In the genomic region with DNA sequence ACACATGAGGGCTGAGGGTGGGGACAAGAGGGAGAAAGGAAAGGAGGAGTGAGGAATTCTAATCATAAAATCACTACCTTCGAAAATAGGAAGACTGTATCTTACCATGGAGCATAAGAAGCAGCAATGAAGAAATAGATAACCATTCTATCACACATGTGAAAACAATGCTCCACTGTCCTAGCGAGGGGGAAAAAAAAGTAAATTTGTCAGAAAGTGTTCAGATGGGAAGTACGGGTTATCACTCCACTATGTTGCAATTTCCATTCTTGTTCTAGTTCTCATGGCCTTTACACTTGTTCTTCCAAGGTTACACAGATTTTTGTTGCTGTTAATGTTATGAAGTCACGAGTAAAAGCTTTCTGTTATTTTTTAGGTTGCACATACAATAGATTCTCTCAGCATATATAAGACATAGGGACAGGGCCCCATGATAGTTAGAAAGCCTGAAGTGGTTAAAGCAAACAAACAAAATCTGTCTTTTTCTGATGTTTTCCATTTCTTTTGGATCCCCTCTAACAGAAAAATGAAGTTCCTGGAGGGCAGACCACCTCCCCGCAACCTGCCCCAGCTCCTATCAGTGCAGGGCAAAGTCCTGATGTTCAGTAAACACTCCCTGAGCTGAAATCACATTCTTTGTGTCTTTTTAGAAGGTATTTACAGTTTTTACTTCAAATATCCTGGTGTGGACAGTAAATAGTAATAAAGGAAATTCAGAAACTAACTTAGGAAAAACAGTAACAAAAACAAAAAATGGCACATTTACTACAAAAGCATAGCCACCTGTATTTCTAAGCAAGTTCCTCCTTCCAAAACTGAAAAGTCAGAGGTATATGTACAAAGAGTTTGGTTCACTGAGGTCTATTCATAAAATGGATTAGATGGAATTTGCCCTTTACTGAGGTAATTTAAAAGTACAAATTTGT, we compare ENCODE assay signal across 1 cellular context.
TF ChIP-seq lines count a peak whose summit lies in the region.

No MANE protein-coding gene starts in this region.

TF ChIP-seq in HepG2, 621 proteins besides CTCF, POLR2A, EP300 and RAD21 (continued from another document and continues in another):
- TF ChIP-seq, protein P1, sequence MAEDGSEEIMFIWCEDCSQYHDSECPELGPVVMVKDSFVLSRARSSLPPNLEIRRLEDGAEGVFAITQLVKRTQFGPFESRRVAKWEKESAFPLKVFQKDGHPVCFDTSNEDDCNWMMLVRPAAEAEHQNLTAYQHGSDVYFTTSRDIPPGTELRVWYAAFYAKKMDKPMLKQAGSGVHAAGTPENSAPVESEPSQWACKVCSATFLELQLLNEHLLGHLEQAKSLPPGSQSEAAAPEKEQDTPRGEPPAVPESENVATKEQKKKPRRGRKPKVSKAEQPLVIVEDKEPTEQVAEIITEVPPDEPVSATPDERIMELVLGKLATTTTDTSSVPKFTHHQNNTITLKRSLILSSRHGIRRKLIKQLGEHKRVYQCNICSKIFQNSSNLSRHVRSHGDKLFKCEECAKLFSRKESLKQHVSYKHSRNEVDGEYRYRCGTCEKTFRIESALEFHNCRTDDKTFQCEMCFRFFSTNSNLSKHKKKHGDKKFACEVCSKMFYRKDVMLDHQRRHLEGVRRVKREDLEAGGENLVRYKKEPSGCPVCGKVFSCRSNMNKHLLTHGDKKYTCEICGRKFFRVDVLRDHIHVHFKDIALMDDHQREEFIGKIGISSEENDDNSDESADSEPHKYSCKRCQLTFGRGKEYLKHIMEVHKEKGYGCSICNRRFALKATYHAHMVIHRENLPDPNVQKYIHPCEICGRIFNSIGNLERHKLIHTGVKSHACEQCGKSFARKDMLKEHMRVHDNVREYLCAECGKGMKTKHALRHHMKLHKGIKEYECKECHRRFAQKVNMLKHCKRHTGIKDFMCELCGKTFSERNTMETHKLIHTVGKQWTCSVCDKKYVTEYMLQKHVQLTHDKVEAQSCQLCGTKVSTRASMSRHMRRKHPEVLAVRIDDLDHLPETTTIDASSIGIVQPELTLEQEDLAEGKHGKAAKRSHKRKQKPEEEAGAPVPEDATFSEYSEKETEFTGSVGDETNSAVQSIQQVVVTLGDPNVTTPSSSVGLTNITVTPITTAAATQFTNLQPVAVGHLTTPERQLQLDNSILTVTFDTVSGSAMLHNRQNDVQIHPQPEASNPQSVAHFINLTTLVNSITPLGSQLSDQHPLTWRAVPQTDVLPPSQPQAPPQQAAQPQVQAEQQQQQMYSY (CRISPR knock-in tag; IDR thresholded peaks at IDR 0.05) = peak; percentile 60; the same call in 1 of the 2 replicates
- 0 out of 2 replicates have a peak, but pooled peaks have one; percentile 37 for TF ChIP-seq SIX1 (CRISPR knock-in tag; IDR thresholded peaks at IDR 0.05; ENCODE audit: borderline replicate concordance)
- TF ChIP-seq ZNF629 (CRISPR knock-in tag; conservative IDR thresholded peaks at IDR 0.05) = 0 out of 2 replicates have a peak, but pooled peaks have one; percentile 10
- 0 out of 2 replicates have a peak, but pooled peaks have one; percentile 15 for TF ChIP-seq ZNF816 (CRISPR knock-in tag; IDR thresholded peaks at IDR 0.05; ENCODE audit: borderline replicate concordance)
- TF ChIP-seq, protein P2, sequence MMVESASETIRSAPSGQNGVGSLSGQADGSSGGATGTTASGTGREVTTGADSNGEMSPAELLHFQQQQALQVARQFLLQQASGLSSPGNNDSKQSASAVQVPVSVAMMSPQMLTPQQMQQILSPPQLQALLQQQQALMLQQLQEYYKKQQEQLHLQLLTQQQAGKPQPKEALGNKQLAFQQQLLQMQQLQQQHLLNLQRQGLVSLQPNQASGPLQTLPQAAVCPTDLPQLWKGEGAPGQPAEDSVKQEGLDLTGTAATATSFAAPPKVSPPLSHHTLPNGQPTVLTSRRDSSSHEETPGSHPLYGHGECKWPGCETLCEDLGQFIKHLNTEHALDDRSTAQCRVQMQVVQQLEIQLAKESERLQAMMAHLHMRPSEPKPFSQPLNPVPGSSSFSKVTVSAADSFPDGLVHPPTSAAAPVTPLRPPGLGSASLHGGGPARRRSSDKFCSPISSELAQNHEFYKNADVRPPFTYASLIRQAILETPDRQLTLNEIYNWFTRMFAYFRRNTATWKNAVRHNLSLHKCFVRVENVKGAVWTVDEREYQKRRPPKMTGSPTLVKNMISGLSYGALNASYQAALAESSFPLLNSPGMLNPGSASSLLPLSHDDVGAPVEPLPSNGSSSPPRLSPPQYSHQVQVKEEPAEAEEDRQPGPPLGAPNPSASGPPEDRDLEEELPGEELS (CRISPR knock-in tag; IDR thresholded peaks at IDR 0.05) = peak; percentile 97
- peak; percentile 88 for TF ChIP-seq HNRNPK (IDR thresholded peaks at IDR 0.05; ENCODE audit: low read depth, low read length, poor library complexity, severe bottlenecking)
- TF ChIP-seq IRF2 (CRISPR knock-in tag; IDR thresholded peaks at IDR 0.05) = peak; percentile 70
- TF ChIP-seq WIZ (CRISPR knock-in tag; IDR thresholded peaks at IDR 0.05) = no peak
- TF ChIP-seq NFIC (IDR thresholded peaks at IDR 0.05; ENCODE audit: low read length) = peak; percentile 98
- TF ChIP-seq STAG1 (CRISPR knock-in tag; IDR thresholded peaks at IDR 0.05) = 0 out of 2 replicates have a peak, but pooled peaks have one; percentile 19
- no peak for TF ChIP-seq ZKSCAN1 (IDR thresholded peaks at IDR 0.05; ENCODE audit: low read length)
- TF ChIP-seq SMARCC2 (IDR thresholded peaks at IDR 0.05) = peak; percentile 74
- no peak for TF ChIP-seq PCBP1 (IDR thresholded peaks at IDR 0.05; ENCODE audit: borderline replicate concordance, low read depth, low read length)
- TF ChIP-seq ZFP36L1 (CRISPR knock-in tag; IDR thresholded peaks at IDR 0.05) = no peak
- no peak for TF ChIP-seq DNMT1 (CRISPR knock-in tag; IDR thresholded peaks at IDR 0.05)
- TF ChIP-seq ZNF317 (CRISPR knock-in tag; IDR thresholded peaks at IDR 0.05) = peak; percentile 74
- TF ChIP-seq NRL (CRISPR knock-in tag; IDR thresholded peaks at IDR 0.05; ENCODE audit: borderline replicate concordance) = no peak
- peak; percentile 76 for TF ChIP-seq MED8 (CRISPR knock-in tag; IDR thresholded peaks at IDR 0.05; ENCODE audit: insufficient replicate concordance)
- TF ChIP-seq NCOA1 (CRISPR knock-in tag; IDR thresholded peaks at IDR 0.05) = peak; percentile 70; the same call in 1 of the 2 replicates
- TF ChIP-seq, protein P3, sequence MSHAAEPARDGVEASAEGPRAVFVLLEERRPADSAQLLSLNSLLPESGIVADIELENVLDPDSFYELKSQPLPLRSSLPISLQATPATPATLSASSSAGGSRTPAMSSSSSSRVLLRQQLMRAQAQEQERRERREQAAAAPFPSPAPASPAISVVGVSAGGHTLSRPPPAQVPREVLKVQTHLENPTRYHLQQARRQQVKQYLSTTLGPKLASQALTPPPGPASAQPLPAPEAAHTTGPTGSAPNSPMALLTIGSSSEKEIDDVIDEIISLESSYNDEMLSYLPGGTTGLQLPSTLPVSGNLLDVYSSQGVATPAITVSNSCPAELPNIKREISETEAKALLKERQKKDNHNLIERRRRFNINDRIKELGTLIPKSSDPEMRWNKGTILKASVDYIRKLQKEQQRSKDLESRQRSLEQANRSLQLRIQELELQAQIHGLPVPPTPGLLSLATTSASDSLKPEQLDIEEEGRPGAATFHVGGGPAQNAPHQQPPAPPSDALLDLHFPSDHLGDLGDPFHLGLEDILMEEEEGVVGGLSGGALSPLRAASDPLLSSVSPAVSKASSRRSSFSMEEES (CRISPR knock-in tag; IDR thresholded peaks at IDR 0.05) = peak; percentile 89
- TF ChIP-seq RXRB (CRISPR knock-in tag; IDR thresholded peaks at IDR 0.05; ENCODE audit: borderline replicate concordance) = peak; percentile 69; the same call in 1 of the 2 replicates
- TF ChIP-seq CENPX (CRISPR knock-in tag; IDR thresholded peaks at IDR 0.05) = no peak
- TF ChIP-seq, protein P4, sequence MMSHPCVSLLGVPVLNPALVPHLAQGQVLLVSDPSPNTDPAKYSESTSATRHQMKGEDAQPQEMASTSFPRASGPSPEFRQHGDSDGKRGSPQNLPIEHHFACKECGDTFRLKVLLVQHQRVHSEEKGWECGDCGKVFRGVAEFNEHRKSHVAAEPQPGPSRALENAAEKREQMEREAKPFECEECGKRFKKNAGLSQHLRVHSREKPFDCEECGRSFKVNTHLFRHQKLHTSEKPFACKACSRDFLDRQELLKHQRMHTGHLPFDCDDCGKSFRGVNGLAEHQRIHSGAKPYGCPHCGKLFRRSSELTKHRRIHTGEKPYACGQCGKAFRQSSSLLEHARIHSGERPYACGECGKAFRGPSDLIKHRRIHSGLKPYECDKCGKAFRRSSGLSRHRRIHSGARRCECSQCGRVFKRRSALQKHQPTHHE (CRISPR knock-in tag; IDR thresholded peaks at IDR 0.05; ENCODE audit: borderline replicate concordance) = 0 out of 2 replicates have a peak, but pooled peaks have one; percentile 17
- TF ChIP-seq, protein P5, sequence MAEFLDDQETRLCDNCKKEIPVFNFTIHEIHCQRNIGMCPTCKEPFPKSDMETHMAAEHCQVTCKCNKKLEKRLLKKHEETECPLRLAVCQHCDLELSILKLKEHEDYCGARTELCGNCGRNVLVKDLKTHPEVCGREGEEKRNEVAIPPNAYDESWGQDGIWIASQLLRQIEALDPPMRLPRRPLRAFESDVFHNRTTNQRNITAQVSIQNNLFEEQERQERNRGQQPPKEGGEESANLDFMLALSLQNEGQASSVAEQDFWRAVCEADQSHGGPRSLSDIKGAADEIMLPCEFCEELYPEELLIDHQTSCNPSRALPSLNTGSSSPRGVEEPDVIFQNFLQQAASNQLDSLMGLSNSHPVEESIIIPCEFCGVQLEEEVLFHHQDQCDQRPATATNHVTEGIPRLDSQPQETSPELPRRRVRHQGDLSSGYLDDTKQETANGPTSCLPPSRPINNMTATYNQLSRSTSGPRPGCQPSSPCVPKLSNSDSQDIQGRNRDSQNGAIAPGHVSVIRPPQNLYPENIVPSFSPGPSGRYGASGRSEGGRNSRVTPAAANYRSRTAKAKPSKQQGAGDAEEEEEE (CRISPR knock-in tag; IDR thresholded peaks at IDR 0.05; ENCODE audit: borderline replicate concordance) = no peak
- peak; percentile 84 for TF ChIP-seq ESRRA (CRISPR knock-in tag; IDR thresholded peaks at IDR 0.05; ENCODE audit: low read depth)
- TF ChIP-seq, protein P6, sequence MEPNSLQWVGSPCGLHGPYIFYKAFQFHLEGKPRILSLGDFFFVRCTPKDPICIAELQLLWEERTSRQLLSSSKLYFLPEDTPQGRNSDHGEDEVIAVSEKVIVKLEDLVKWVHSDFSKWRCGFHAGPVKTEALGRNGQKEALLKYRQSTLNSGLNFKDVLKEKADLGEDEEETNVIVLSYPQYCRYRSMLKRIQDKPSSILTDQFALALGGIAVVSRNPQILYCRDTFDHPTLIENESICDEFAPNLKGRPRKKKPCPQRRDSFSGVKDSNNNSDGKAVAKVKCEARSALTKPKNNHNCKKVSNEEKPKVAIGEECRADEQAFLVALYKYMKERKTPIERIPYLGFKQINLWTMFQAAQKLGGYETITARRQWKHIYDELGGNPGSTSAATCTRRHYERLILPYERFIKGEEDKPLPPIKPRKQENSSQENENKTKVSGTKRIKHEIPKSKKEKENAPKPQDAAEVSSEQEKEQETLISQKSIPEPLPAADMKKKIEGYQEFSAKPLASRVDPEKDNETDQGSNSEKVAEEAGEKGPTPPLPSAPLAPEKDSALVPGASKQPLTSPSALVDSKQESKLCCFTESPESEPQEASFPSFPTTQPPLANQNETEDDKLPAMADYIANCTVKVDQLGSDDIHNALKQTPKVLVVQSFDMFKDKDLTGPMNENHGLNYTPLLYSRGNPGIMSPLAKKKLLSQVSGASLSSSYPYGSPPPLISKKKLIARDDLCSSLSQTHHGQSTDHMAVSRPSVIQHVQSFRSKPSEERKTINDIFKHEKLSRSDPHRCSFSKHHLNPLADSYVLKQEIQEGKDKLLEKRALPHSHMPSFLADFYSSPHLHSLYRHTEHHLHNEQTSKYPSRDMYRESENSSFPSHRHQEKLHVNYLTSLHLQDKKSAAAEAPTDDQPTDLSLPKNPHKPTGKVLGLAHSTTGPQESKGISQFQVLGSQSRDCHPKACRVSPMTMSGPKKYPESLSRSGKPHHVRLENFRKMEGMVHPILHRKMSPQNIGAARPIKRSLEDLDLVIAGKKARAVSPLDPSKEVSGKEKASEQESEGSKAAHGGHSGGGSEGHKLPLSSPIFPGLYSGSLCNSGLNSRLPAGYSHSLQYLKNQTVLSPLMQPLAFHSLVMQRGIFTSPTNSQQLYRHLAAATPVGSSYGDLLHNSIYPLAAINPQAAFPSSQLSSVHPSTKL (CRISPR knock-in tag; IDR thresholded peaks at IDR 0.05) = peak; percentile 89
- peak; percentile 73; the same call in 1 of the 2 replicates for TF ChIP-seq DMAP1 (CRISPR knock-in tag; IDR thresholded peaks at IDR 0.05)
- peak; percentile 50 for TF ChIP-seq ZNF781 (CRISPR knock-in tag; IDR thresholded peaks at IDR 0.05; ENCODE audit: borderline replicate concordance, not compliant biosample characterization)
- TF ChIP-seq, protein P7, sequence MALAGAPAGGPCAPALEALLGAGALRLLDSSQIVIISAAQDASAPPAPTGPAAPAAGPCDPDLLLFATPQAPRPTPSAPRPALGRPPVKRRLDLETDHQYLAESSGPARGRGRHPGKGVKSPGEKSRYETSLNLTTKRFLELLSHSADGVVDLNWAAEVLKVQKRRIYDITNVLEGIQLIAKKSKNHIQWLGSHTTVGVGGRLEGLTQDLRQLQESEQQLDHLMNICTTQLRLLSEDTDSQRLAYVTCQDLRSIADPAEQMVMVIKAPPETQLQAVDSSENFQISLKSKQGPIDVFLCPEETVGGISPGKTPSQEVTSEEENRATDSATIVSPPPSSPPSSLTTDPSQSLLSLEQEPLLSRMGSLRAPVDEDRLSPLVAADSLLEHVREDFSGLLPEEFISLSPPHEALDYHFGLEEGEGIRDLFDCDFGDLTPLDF (CRISPR knock-in tag; IDR thresholded peaks at IDR 0.05) = 0 out of 2 replicates have a peak, but pooled peaks have one; percentile 37
- no peak for TF ChIP-seq NCOA5 (CRISPR knock-in tag; IDR thresholded peaks at IDR 0.05)
- TF ChIP-seq, protein P8, sequence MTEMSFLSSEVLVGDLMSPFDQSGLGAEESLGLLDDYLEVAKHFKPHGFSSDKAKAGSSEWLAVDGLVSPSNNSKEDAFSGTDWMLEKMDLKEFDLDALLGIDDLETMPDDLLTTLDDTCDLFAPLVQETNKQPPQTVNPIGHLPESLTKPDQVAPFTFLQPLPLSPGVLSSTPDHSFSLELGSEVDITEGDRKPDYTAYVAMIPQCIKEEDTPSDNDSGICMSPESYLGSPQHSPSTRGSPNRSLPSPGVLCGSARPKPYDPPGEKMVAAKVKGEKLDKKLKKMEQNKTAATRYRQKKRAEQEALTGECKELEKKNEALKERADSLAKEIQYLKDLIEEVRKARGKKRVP (CRISPR knock-in tag; IDR thresholded peaks at IDR 0.05) = peak in 1 of 2 experiments; percentile 29; a peak in 1 of 4 replicates
- TF ChIP-seq HNRNPUL1 (IDR thresholded peaks at IDR 0.05; ENCODE audit: low read depth, low read length) = peak; percentile 68; the same call in 1 of the 2 replicates
- TF ChIP-seq PRMT3 (CRISPR knock-in tag; IDR thresholded peaks at IDR 0.05; ENCODE audit: borderline replicate concordance, low read depth) = no peak
- no peak for TF ChIP-seq NFIB (CRISPR knock-in tag; IDR thresholded peaks at IDR 0.05; ENCODE audit: borderline replicate concordance)
- peak; percentile 37; the same call in 1 of the 2 replicates for TF ChIP-seq ZNF230 (CRISPR knock-in tag; IDR thresholded peaks at IDR 0.05)
- peak; percentile 76 for TF ChIP-seq TBL1XR1 (IDR thresholded peaks at IDR 0.05; ENCODE audit: borderline replicate concordance, low read length, partially characterized antibody)
- TF ChIP-seq ZNF605 (CRISPR knock-in tag; IDR thresholded peaks at IDR 0.05) = peak; percentile 64; the same call in 1 of the 2 replicates
- TF ChIP-seq TOPORS (CRISPR knock-in tag; IDR thresholded peaks at IDR 0.05) = no peak
- TF ChIP-seq MXD4 (CRISPR knock-in tag; IDR thresholded peaks at IDR 0.05) = peak; percentile 64
- TF ChIP-seq EZH2 (conservative IDR thresholded peaks at IDR 0.05; ENCODE audit: low read depth, low read length) = no peak
- 0 out of 2 replicates have a peak, but pooled peaks have one; percentile 63 for TF ChIP-seq ZNF292 (CRISPR knock-in tag; IDR thresholded peaks at IDR 0.05; ENCODE audit: borderline replicate concordance, low read depth)
- 0 out of 2 replicates have a peak, but pooled peaks have one; percentile 21 for TF ChIP-seq REPIN1 (CRISPR knock-in tag; IDR thresholded peaks at IDR 0.05; ENCODE audit: borderline replicate concordance, low read depth)
- TF ChIP-seq SPEN (CRISPR knock-in tag; IDR thresholded peaks at IDR 0.05; ENCODE audit: low read depth) = peak; percentile 59
